ENCODE assay signal across 22 cellular contexts in genomic region chr2:171678619-171679018, GRCh38.
"Had no signal": no experiment of that assay in that cellular context is flagged by ENCODE, and none has a peak within 500 bp of the region (broad histone marks: within the 10 kb centered on the region; RNA-seq: fewer than 3 reads in every experiment).

No MANE protein-coding gene starts in this region.

- H3K9me3 ChIP-seq: esophagus muscularis mucosa, gastrocnemius medialis, heart right ventricle, left lung, lower lobe of right lung, mucosa of descending colon had no signal

- H3K36me3 ChIP-seq: esophagus muscularis mucosa, gastrocnemius medialis, heart right ventricle, left lung, lower lobe of right lung had no signal

- ATAC-seq: gastrocnemius medialis, heart right ventricle, left cardiac atrium, left lung, left ventricle myocardium superior, lower lobe of right lung, mucosa of descending colon had no signal

- DNase-seq: dermis blood vessel endothelial cell; dorsolateral prefrontal cortex; effector CD4-positive, alpha-beta T cell; effector memory CD4-positive, alpha-beta T cell; foreskin melanocyte; gastrocnemius medialis; glutamatergic neuron; head of caudate nucleus; heart right ventricle; hippocampal formation; left cardiac atrium; left lung; left ventricle myocardium superior; lower lobe of right lung; mesenchymal stem cell; mucosa of descending colon had no signal

- FAIRE-seq: colon, endothelial cell of umbilical vein, islet of Langerhans, keratinocyte had no signal

- H3K27me3 ChIP-seq: dorsolateral prefrontal cortex, esophagus muscularis mucosa, gastrocnemius medialis, left lung had no signal

- H3K27ac ChIP-seq: coronary artery, dorsolateral prefrontal cortex, esophagus muscularis mucosa, gastrocnemius medialis, heart right ventricle, left lung, lower lobe of right lung had no signal

- H3K4me1 ChIP-seq: esophagus muscularis mucosa, gastrocnemius medialis, heart right ventricle, left lung, lower lobe of right lung had no signal

- H3K4me3 ChIP-seq: coronary artery, dorsolateral prefrontal cortex, esophagus muscularis mucosa, gastrocnemius medialis, heart right ventricle, left lung, lower lobe of right lung, mucosa of descending colon had no signal
